ENCODE assay signal across 8 cellular contexts in genomic region chr5:124650960-124651662, GRCh38.
A peak's percentile ranks its signal among the peaks of the same experiment; 100 is the strongest.
DNase-seq lines count a peak whose midpoint lies in the region; ATAC-seq and TF ChIP-seq lines count a peak whose summit lies in the region.

No MANE protein-coding gene starts in this region.

- H3K27ac ChIP-seq in upper lobe of right lung, result peak overlapping the region; percentile 59

- peak overlapping the region; percentile 65 for H3K4me3 Mint-ChIP-seq in T-helper 2 cell treated with Interferon-gamma antibody and Interleukin-4, amounts not matched to agents 5 μg/mL and 100 μg/mL, for 36 hours
- peak overlapping the region; percentile 38 for H3K4me3 Mint-ChIP-seq in central memory CD8-positive, alpha-beta T cell

- no peaks in the 10 kb centered on the region for H3K27me3 ChIP-seq in upper lobe of right lung

- H3K4me1 ChIP-seq in upper lobe of right lung, result peaks cover 59% of the 10 kb centered on the region

- H3K9me3 ChIP-seq in upper lobe of right lung, result no peaks in the 10 kb centered on the region

- no peak for DNase-seq in T-helper 2 cell treated with Interferon-gamma antibody and Interleukin-4, amounts not matched to agents 5 μg/mL and 100 μg/mL, for 36 hours (ENCODE audit: low spot score)
- no peak for DNase-seq in T-helper 2 cell
- no peak for DNase-seq in central memory CD8-positive, alpha-beta T cell (ENCODE audit: low spot score in 2 of 2)
- DNase-seq in lung microvascular endothelial cell (ENCODE audit: low read depth in 2 of 2), result peak; percentile 97 to 99
- no peak for DNase-seq in upper lobe of right lung
- no peak for DNase-seq in stimulated activated CD4-positive, alpha-beta T cell treated with anti-CD3 and anti-CD28 coated beads, Interleukin-4, amount 100 ng/mL, for 4 hours
- DNase-seq in stimulated activated CD4-positive, alpha-beta T cell treated with anti-CD3 and anti-CD28 coated beads, Interleukin-2, amount 100 ng/mL, for 24 hours, result no peak

- H3K36me3 ChIP-seq in upper lobe of right lung, result peaks cover 6% of the 10 kb centered on the region

- peak overlapping the region; percentile 55 for H3K4me3 ChIP-seq in upper lobe of right lung

- TF ChIP-seq CTCF in upper lobe of right lung (IDR thresholded peaks at IDR 0.05), result no peak

- no peaks in the 10 kb centered on the region for H3K36me3 Mint-ChIP-seq in T-helper 2 cell treated with Interferon-gamma antibody and Interleukin-4, amounts not matched to agents 5 μg/mL and 100 μg/mL, for 36 hours (ENCODE audit: low read depth)
- H3K36me3 Mint-ChIP-seq in central memory CD8-positive, alpha-beta T cell (ENCODE audit: insufficient read depth), result peaks cover 3% of the 10 kb centered on the region

- intact Hi-C loops in upper lobe of right lung (cut with DNase I), result no loop called here

- H3K27ac Mint-ChIP-seq in T-helper 2 cell treated with Interferon-gamma antibody and Interleukin-4, amounts not matched to agents 5 μg/mL and 100 μg/mL, for 36 hours, result no peak overlapping the region
- no peak overlapping the region for H3K27ac Mint-ChIP-seq in central memory CD8-positive, alpha-beta T cell (ENCODE audit: low read depth)

- peaks cover 67% of the 10 kb centered on the region for H3K27me3 Mint-ChIP-seq in T-helper 2 cell treated with Interferon-gamma antibody and Interleukin-4, amounts not matched to agents 5 μg/mL and 100 μg/mL, for 36 hours (ENCODE audit: low read depth)
- H3K27me3 Mint-ChIP-seq in central memory CD8-positive, alpha-beta T cell, result no peaks in the 10 kb centered on the region

- ATAC-seq in central memory CD8-positive, alpha-beta T cell (replicated peaks; ENCODE audit: extremely low read depth, poor library complexity, severe bottlenecking), result no peak
- no peak for ATAC-seq in upper lobe of right lung
- no peak for ATAC-seq in GM19328 (IDR thresholded peaks at IDR 0.05; ENCODE audit: unreplicated experiment)

- H3K9me3 Mint-ChIP-seq in T-helper 2 cell treated with Interferon-gamma antibody and Interleukin-4, amounts not matched to agents 5 μg/mL and 100 μg/mL, for 36 hours, result peaks cover 7% of the 10 kb centered on the region
- peaks cover 6% of the 10 kb centered on the region for H3K9me3 Mint-ChIP-seq in central memory CD8-positive, alpha-beta T cell

- H3K4me1 Mint-ChIP-seq in T-helper 2 cell treated with Interferon-gamma antibody and Interleukin-4, amounts not matched to agents 5 μg/mL and 100 μg/mL, for 36 hours (ENCODE audit: low read depth), result peaks cover 22% of the 10 kb centered on the region
- peaks cover 9% of the 10 kb centered on the region for H3K4me1 Mint-ChIP-seq in central memory CD8-positive, alpha-beta T cell

Comparison
In these comparisons a context has a peak if more than half of its experiments do, and no peak if none do; other contexts are left out.
1. DNase-seq: peak in lung microvascular endothelial cell (2 of 2); none in T-helper 2 cell treated with Interferon-gamma antibody and Interleukin-4, amounts not matched to agents 5 μg/mL and 100 μg/mL, for 36 hours (single experiment), T-helper 2 cell (0 of 5), central memory CD8-positive, alpha-beta T cell (0 of 2), upper lobe of right lung (single experiment), stimulated activated CD4-positive, alpha-beta T cell treated with anti-CD3 and anti-CD28 coated beads, Interleukin-4, amount 100 ng/mL, for 4 hours (0 of 2) and stimulated activated CD4-positive, alpha-beta T cell treated with anti-CD3 and anti-CD28 coated beads, Interleukin-2, amount 100 ng/mL, for 24 hours (0 of 2).